ENCODE assay signal across 16 cellular contexts in the genomic region with DNA sequence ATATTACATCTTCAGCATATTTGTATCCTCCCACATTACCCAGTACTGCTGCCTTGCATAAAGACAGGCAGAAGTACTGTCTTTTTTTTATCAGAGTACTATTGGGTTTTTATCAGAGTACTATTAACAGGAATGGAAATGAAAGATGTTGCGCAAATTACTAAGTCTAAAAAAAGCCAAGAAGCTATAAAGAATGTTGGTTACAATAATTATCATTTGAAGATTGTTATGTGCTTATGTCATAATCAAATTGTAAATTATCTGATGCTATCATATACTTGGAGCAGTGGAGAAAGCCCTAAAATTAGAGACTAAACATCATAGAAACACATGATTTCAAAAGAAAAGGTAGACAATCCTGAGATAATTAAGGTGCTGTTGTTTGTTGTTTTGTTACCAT.
"Had no signal": no experiment of that assay in that cellular context is flagged by ENCODE, and none has a peak within 500 bp of the region (broad histone marks: within the 10 kb centered on the region; RNA-seq: fewer than 3 reads in every experiment).

No MANE protein-coding gene starts in this region.

- H3K27ac ChIP-seq: gastroesophageal sphincter, parathyroid adenoma, thoracic aorta had no signal

- H2AFZ ChIP-seq: parathyroid adenoma had no signal

- H3K36me3 Mint-ChIP-seq: activated CD8-positive, alpha-beta memory T cell treated with anti-CD3 and anti-CD28 coated beads, Interleukin-2, amount 10 ng/mL, durations not matched to agents 7 days and 5 days; activated naive CD8-positive, alpha-beta T cell; naive B cell had no signal

- H3K4me1 Mint-ChIP-seq: activated CD8-positive, alpha-beta memory T cell treated with anti-CD3 and anti-CD28 coated beads, Interleukin-2, amount 10 ng/mL, durations not matched to agents 7 days and 5 days; naive B cell had no signal

- H3K4me3 ChIP-seq: gastroesophageal sphincter, thoracic aorta had no signal

- H3K9ac ChIP-seq: parathyroid adenoma had no signal

- H3K27ac Mint-ChIP-seq: activated CD8-positive, alpha-beta memory T cell treated with anti-CD3 and anti-CD28 coated beads, Interleukin-2, amount 10 ng/mL, durations not matched to agents 7 days and 5 days; activated naive CD8-positive, alpha-beta T cell; activated T-cell treated with anti-CD3 and anti-CD28 coated beads, Interleukin-2, amount 50 U/mL, for 24 hours; stimulated activated naive CD8-positive, alpha-beta T cell treated with anti-CD3 and anti-CD28 coated beads, Interleukin-15, Interleukin-2, amounts not matched to agents 100 ng/mL and 50 ng/mL, for 24 hours; T-helper 2 cell treated with Interferon-gamma antibody and Interleukin-4, amounts not matched to agents 5 μg/mL and 100 μg/mL, for 36 hours had no signal

- H3K9me3 ChIP-seq: gastroesophageal sphincter, thoracic aorta had no signal

- H3K36me3 ChIP-seq: gastroesophageal sphincter, thoracic aorta had no signal

- H3K4me3 Mint-ChIP-seq: activated CD8-positive, alpha-beta memory T cell treated with anti-CD3 and anti-CD28 coated beads, Interleukin-2, amount 10 ng/mL, durations not matched to agents 7 days and 5 days; activated naive CD8-positive, alpha-beta T cell; activated T-cell treated with anti-CD3 and anti-CD28 coated beads, Interleukin-2, amount 50 U/mL, for 24 hours; naive B cell; stimulated activated naive CD8-positive, alpha-beta T cell treated with anti-CD3 and anti-CD28 coated beads, Interleukin-15, Interleukin-2, amounts not matched to agents 100 ng/mL and 50 ng/mL, for 24 hours; T-helper 2 cell treated with Interferon-gamma antibody and Interleukin-4, amounts not matched to agents 5 μg/mL and 100 μg/mL, for 36 hours had no signal

- ATAC-seq: activated CD8-positive, alpha-beta memory T cell treated with anti-CD3 and anti-CD28 coated beads, Interleukin-2, amount 10 ng/mL, durations not matched to agents 7 days and 5 days; gastroesophageal sphincter had no signal

- H3K27me3 ChIP-seq: gastroesophageal sphincter had no signal

- DNase-seq: activated CD4-positive, alpha-beta T cell treated with anti-CD3 and anti-CD28 coated beads, Interleukin-2, amount 50 U/mL, for 48 hours; activated CD4-positive, CD25-positive, alpha-beta regulatory T cell treated with anti-CD3 and anti-CD28 coated beads, Interleukin-2, amount 50 U/mL, for 72 hours; activated CD8-positive, alpha-beta memory T cell treated with anti-CD3 and anti-CD28 coated beads, Interleukin-2, amount 10 ng/mL, durations not matched to agents 7 days and 5 days; activated effector memory CD4-positive, alpha-beta T cell treated with anti-CD3 and anti-CD28 coated beads, Interleukin-2, amount 50 U/mL, for 16 hours; activated T-cell treated with anti-CD3 and anti-CD28 coated beads, Interleukin-2, amount 50 U/mL, for 24 hours; anterior cingulate cortex; effector CD4-positive, alpha-beta T cell; naive B cell; stimulated activated CD4-positive, alpha-beta T cell treated with anti-CD3 and anti-CD28 coated beads, Interleukin-15, amount 100 ng/mL, for 24 hours; stimulated activated CD4-positive, alpha-beta T cell treated with anti-CD3 and anti-CD28 coated beads, Interleukin-4, amount 100 ng/mL, for 24 hours had no signal

- H3K27me3 Mint-ChIP-seq: activated naive CD8-positive, alpha-beta T cell; activated T-cell treated with anti-CD3 and anti-CD28 coated beads, Interleukin-2, amount 50 U/mL, for 24 hours had no signal

- H3K79me2 ChIP-seq: parathyroid adenoma had no signal
